Comparison of ENCODE assay signal across 16 cellular contexts in genomic region chr14:27253946-27254345, GRCh38.
"Had no signal": no experiment of that assay in that cellular context is flagged by ENCODE, and none has a peak within 500 bp of the region (broad histone marks: within the 10 kb centered on the region; RNA-seq: fewer than 3 reads in every experiment).

No MANE protein-coding gene starts in this region.

- H3K36me3 ChIP-seq: colonic mucosa, heart left ventricle, thyroid gland had no signal

- H3K4me1 ChIP-seq: colonic mucosa, heart left ventricle, thyroid gland had no signal

- DNase-seq: colonic mucosa; dermis blood vessel endothelial cell; heart left ventricle; hippocampal formation; mesendoderm; mucosa of descending colon; naive thymus-derived CD8-positive, alpha-beta T cell; posterior cingulate gyrus; right cardiac atrium; small intestine; stimulated activated CD4-positive, alpha-beta T cell treated with anti-CD3 and anti-CD28 coated beads, Interleukin-12 subunit alpha, Interleukin-12 subunit beta, amount 100 ng/mL, for 4 hours; stimulated activated naive CD4-positive, alpha-beta T cell; thyroid gland had no signal

- ATAC-seq: mucosa of descending colon; naive thymus-derived CD8-positive, alpha-beta T cell had no signal

- H3K4me3 ChIP-seq: colonic mucosa, heart left ventricle, mucosa of descending colon, thyroid gland had no signal

- H3K9me3 ChIP-seq: colonic mucosa, heart left ventricle, mucosa of descending colon, thyroid gland had no signal

- H3K27ac ChIP-seq: colonic mucosa, thyroid gland had no signal

- FAIRE-seq: frontal cortex, islet of Langerhans, small intestine, urothelium cell line had no signal

- H3K27me3 ChIP-seq: colonic mucosa, heart left ventricle, thyroid gland had no signal
